ENCODE assay signal across 25 cellular contexts in the genomic region with DNA sequence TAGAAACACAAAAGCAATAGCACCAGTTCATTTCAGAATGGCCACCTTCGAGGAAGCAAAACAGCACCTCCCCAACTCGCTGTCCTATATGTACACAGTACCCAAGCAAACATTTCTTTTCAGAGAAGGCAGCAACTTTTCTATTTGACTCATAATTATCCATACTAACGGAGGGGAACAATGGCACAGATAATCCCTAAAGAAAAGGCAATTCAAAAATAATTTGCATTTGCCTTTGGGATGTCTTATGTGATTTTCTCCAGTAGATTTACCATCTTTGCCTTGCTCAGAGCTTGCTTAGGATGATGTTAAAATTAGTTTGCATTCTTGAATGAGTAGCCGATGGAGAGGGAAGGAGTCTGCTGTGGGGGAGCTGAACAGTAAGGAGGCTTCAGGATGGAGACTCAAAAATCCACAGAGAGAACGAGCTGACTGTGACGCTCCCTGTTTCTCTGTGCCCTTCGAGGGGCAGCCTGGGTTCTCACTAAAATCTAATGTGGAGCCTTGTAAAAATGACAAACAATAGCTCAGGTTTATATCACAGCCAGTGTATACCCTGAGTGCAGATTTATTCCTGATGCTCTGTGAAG.
"Had no signal": no experiment of that assay in that cellular context is flagged by ENCODE, and none has a peak within 500 bp of the region (broad histone marks: within the 10 kb centered on the region; RNA-seq: fewer than 3 reads in every experiment).

No MANE protein-coding gene starts in this region.

- H3K4me3 Mint-ChIP-seq: activated CD4-positive, alpha-beta T cell treated with anti-CD3 and anti-CD28 coated beads, Interleukin-2, amount 10 ng/mL, durations not matched to agents 7 days and 5 days; activated CD8-positive, alpha-beta T cell treated with anti-CD3 and anti-CD28 coated beads, Interleukin-2, amount 10 ng/mL, durations not matched to agents 7 days and 5 days; activated naive CD4-positive, alpha-beta T cell treated with anti-CD3 and anti-CD28 coated beads, Interleukin-2, amount 50 U/mL, for 24 hours; activated T-helper 1 cell treated with anti-CD3 and anti-CD28 coated beads, Interleukin-12 subunit alpha, Interleukin-12 subunit beta, Interleukin-2, Interleukin-4 antibody, amounts not matched to agents 30 ng/mL and 10 ng/mL and 1 ng/mL, durations not matched to agents 14 hours and 24 hours and 36 hours; mesothelial cell of epicardium; natural killer cell; stimulated activated memory B cell treated with anti-CD40 and anti-IgM and Interleukin-4, amounts not matched to agents 10 μg/mL and 1 μg/mL and 100 μg/mL, for 72 hours had no signal

- H3K27ac ChIP-seq: body of pancreas, esophagus muscularis mucosa, sigmoid colon, stomach, suprapubic skin, tibial nerve had no signal

- DNase-seq: activated CD4-positive, alpha-beta T cell treated with anti-CD3 and anti-CD28 coated beads, Interleukin-2, amount 10 ng/mL, durations not matched to agents 7 days and 5 days; activated CD8-positive, alpha-beta T cell treated with anti-CD3 and anti-CD28 coated beads, Interleukin-2, amount 10 ng/mL, durations not matched to agents 7 days and 5 days; activated gamma-delta T cell treated with Interleukin-2 at 50 U/mL for 16 hours; anterior cingulate cortex; body of pancreas; caudate nucleus; dermis blood vessel endothelial cell; effector CD8-positive, alpha-beta T cell; hypothalamus; left ventricle myocardium superior; mammary epithelial cell; natural killer cell; sigmoid colon; stimulated activated CD4-positive, alpha-beta T cell treated with anti-CD3 and anti-CD28 coated beads, Interleukin-15, amount 100 ng/mL, for 24 hours; stomach had no signal

- H3K36me3 Mint-ChIP-seq: activated naive CD4-positive, alpha-beta T cell treated with anti-CD3 and anti-CD28 coated beads, Interleukin-2, amount 50 U/mL, for 24 hours; natural killer cell; stimulated activated memory B cell treated with anti-CD40 and anti-IgM and Interleukin-4, amounts not matched to agents 10 μg/mL and 1 μg/mL and 100 μg/mL, for 72 hours had no signal

- H3K4me2 ChIP-seq: smooth muscle cell had no signal

- H3K27me3 ChIP-seq: body of pancreas, esophagus muscularis mucosa, sigmoid colon, suprapubic skin, tibial nerve had no signal

- H3K36me3 ChIP-seq: esophagus muscularis mucosa, sigmoid colon, stomach, suprapubic skin, tibial nerve had no signal

- H3K9me3 Mint-ChIP-seq: activated naive CD4-positive, alpha-beta T cell treated with anti-CD3 and anti-CD28 coated beads, Interleukin-2, amount 50 U/mL, for 24 hours; activated T-helper 1 cell treated with anti-CD3 and anti-CD28 coated beads, Interleukin-12 subunit alpha, Interleukin-12 subunit beta, Interleukin-2, Interleukin-4 antibody, amounts not matched to agents 30 ng/mL and 10 ng/mL and 1 ng/mL, durations not matched to agents 14 hours and 24 hours and 36 hours; natural killer cell had no signal

- H3K27ac Mint-ChIP-seq: activated CD4-positive, alpha-beta T cell treated with anti-CD3 and anti-CD28 coated beads, Interleukin-2, amount 10 ng/mL, durations not matched to agents 7 days and 5 days; activated CD8-positive, alpha-beta T cell treated with anti-CD3 and anti-CD28 coated beads, Interleukin-2, amount 10 ng/mL, durations not matched to agents 7 days and 5 days; activated naive CD4-positive, alpha-beta T cell treated with anti-CD3 and anti-CD28 coated beads, Interleukin-2, amount 50 U/mL, for 24 hours; activated T-helper 1 cell treated with anti-CD3 and anti-CD28 coated beads, Interleukin-12 subunit alpha, Interleukin-12 subunit beta, Interleukin-2, Interleukin-4 antibody, amounts not matched to agents 30 ng/mL and 10 ng/mL and 1 ng/mL, durations not matched to agents 14 hours and 24 hours and 36 hours; mesothelial cell of epicardium; natural killer cell; stimulated activated memory B cell treated with anti-CD40 and anti-IgM and Interleukin-4, amounts not matched to agents 10 μg/mL and 1 μg/mL and 100 μg/mL, for 72 hours had no signal

- H3K4me3 ChIP-seq: body of pancreas, esophagus muscularis mucosa, sigmoid colon, smooth muscle cell, stomach, suprapubic skin, tibial nerve had no signal

- H3K9me3 ChIP-seq: body of pancreas, esophagus muscularis mucosa, sigmoid colon, suprapubic skin had no signal

- FAIRE-seq: frontal cortex, islet of Langerhans had no signal

- H3K4me1 Mint-ChIP-seq: activated CD4-positive, alpha-beta T cell treated with anti-CD3 and anti-CD28 coated beads, Interleukin-2, amount 10 ng/mL, durations not matched to agents 7 days and 5 days; activated naive CD4-positive, alpha-beta T cell treated with anti-CD3 and anti-CD28 coated beads, Interleukin-2, amount 50 U/mL, for 24 hours had no signal
